7 cellular contexts compared by ENCODE assay signal in the genomic region with DNA sequence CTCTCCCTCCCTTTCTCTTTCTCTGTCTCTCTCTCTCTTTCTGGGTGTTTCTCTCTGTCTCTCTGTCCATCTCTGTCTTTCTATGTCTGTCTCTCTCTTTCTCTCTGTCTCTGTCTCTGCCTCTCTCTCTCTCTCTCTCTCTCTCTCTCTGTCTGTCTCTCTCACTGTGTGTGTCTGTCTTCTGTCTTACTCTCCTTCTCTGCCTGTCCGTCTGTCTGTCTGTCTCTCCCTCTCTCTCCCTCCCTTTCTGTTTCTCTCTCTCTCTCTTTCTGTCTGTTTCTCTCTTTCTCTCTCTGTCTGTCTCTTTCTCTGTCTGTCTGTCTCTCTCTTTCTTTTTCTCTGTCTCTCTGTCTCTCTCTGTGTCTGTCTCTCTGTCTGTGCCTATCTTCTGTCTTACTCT.
A peak's percentile ranks its signal among the peaks of the same experiment; 100 is the strongest.
DNase-seq lines count a peak whose midpoint lies in the region; ATAC-seq, FAIRE-seq and TF ChIP-seq lines count a peak whose summit lies in the region.
"Not testable (repeated sequence)": the region's sequence is repeated elsewhere in the genome, so short reads cannot be mapped to it uniquely, and the experiment has no call there.

No MANE protein-coding gene starts in this region.

- POLR2A ChIA-PET in H1 (lab: Charles Lee; ENCODE audit: partially characterized antibody) = not testable (repeated sequence)

- intact Hi-C loops in Calu3 (cut with micrococcal nuclease; ENCODE audit: unreplicated experiment); activated T-helper 2 cell treated with anti-CD3 and anti-CD28 coated beads, Interferon-gamma antibody, Interleukin-2, Interleukin-4, amounts not matched to agents 10 μg/mL and 5 μg/mL and 100 μg/mL, durations not matched to agents 14 hours and 24 hours and 36 hours (cut with micrococcal nuclease): not testable (repeated sequence)

- not testable (repeated sequence) for H4K8ac ChIP-seq in H1 (ENCODE audit: extremely low read depth, insufficient read depth, low read length)

- H3K23ac ChIP-seq in H1 (ENCODE audit: insufficient read length) = not testable (repeated sequence)

- not testable (repeated sequence) for H3K36me3 Mint-ChIP-seq in Calu3 (ENCODE audit: insufficient read depth, unreplicated experiment); T-helper 2 cell treated with Interferon-gamma antibody and Interleukin-4, amounts not matched to agents 5 μg/mL and 100 μg/mL, for 36 hours (ENCODE audit: low read depth); activated T-helper 2 cell treated with anti-CD3 and anti-CD28 coated beads, Interferon-gamma antibody, Interleukin-2, Interleukin-4, amounts not matched to agents 10 μg/mL and 5 μg/mL and 100 μg/mL, durations not matched to agents 14 hours and 24 hours and 36 hours (ENCODE audit: low read depth); naive B cell; stimulated activated effector memory CD8-positive, alpha-beta T cell treated with anti-CD3 and anti-CD28 coated beads, Interleukin-12 subunit alpha, Interleukin-12 subunit beta, amount 100 ng/mL, for 72 hours

- peak overlapping the region; percentile 10 for H2BK120ac ChIP-seq in H1 (replicated peaks; ENCODE audit: low read depth, low read length)

- 95% methylated on average over 1 of the region's 1 CpG; no CpG with 5 or more reads in 1 of the 2 experiments for WGBS in H1 (ENCODE audit: extremely low coverage in 1 of 2, insufficient coverage in 1 of 2, insufficient read length in 1 of 2, insufficient replicate concordance in 2 of 2, low coverage in 1 of 2, low lambda C conversion rate in 2 of 2, missing lambda C conversion rate in 1 of 2), 2 experiments

- peak overlapping the region; percentile 5 for H3K4ac ChIP-seq in H1 (replicated peaks; ENCODE audit: insufficient read length, low read depth, low read length)

- H4K20me1 ChIP-seq in H1 (replicated peaks in 1 of 2; ENCODE audit: control insufficient read depth in 1 of 2, insufficient read depth in 2 of 2, low read length in 2 of 2) = not testable (repeated sequence)

- peaks cover 14% of the 10 kb centered on the region for H3K27me3 Mint-ChIP-seq in Calu3 (ENCODE audit: unreplicated experiment)
- H3K27me3 Mint-ChIP-seq in T-helper 2 cell treated with Interferon-gamma antibody and Interleukin-4, amounts not matched to agents 5 μg/mL and 100 μg/mL, for 36 hours (ENCODE audit: low read depth); activated T-helper 2 cell treated with anti-CD3 and anti-CD28 coated beads, Interferon-gamma antibody, Interleukin-2, Interleukin-4, amounts not matched to agents 10 μg/mL and 5 μg/mL and 100 μg/mL, durations not matched to agents 14 hours and 24 hours and 36 hours (ENCODE audit: low read depth); naive B cell: not testable (repeated sequence)

- not testable (repeated sequence) for H4K5ac ChIP-seq in H1 (ENCODE audit: insufficient read length, low read depth, low read length)

- not testable (repeated sequence) for H3K27ac ChIP-seq in H1 (ENCODE audit: low read depth, low read length)

- H3K18ac ChIP-seq in H1 (ENCODE audit: extremely low read depth, low read length) = not testable (repeated sequence)

- H2BK15ac ChIP-seq in H1 (ENCODE audit: low read length) = not testable (repeated sequence)

- H3K23me2 ChIP-seq in H1 (ENCODE audit: low read depth, low read length) = not testable (repeated sequence)

- not testable (repeated sequence) for H3K4me2 ChIP-seq in H1 (ENCODE audit: insufficient read depth in 1 of 2, low read depth in 2 of 2, low read length in 2 of 2)

- ATAC-seq in naive B cell (ENCODE audit: low read depth in 2 of 2); stimulated activated effector memory CD8-positive, alpha-beta T cell treated with anti-CD3 and anti-CD28 coated beads, Interleukin-12 subunit alpha, Interleukin-12 subunit beta, amount 100 ng/mL, for 72 hours: not testable (repeated sequence)

- not testable (repeated sequence) for H2BK5ac ChIP-seq in H1 (ENCODE audit: low read depth, low read length)

- not testable (repeated sequence) for H2AK5ac ChIP-seq in H1 (ENCODE audit: low read depth, low read length)

- not testable (repeated sequence) for H3K14ac ChIP-seq in H1 (ENCODE audit: insufficient read length)

- not testable (repeated sequence) for H3K79me2 ChIP-seq in H1 (ENCODE audit: control insufficient read depth in 1 of 2, insufficient read depth in 2 of 2, low read length in 2 of 2)

- CTCF ChIA-PET in Calu3 (lab: Charles Lee); H1 (lab: Charles Lee; ENCODE audit: partially characterized antibody): not testable (repeated sequence)

- H3K56ac ChIP-seq in H1 (replicated peaks; ENCODE audit: insufficient read length, low read depth, low read length) = peak overlapping the region; percentile 3

- peak overlapping the region; percentile 9 for H4K91ac ChIP-seq in H1 (replicated peaks; ENCODE audit: insufficient read length, low read length)

- not testable (repeated sequence) for H3K9me3 ChIP-seq in H1 (ENCODE audit: insufficient read depth in 2 of 2, low read depth in 1 of 2, low read length in 1 of 2)

- not testable (repeated sequence) for H2BK12ac ChIP-seq in H1 (ENCODE audit: low read depth, low read length)

- TF ChIP-seq RAD21 in H1 (IDR thresholded peaks at IDR 0.05 in 1 of 2, conservative IDR thresholded peaks at IDR 0.05 in 1 of 2; ENCODE audit: low read depth in 2 of 2, low read length in 2 of 2) = not testable (repeated sequence)

- FAIRE-seq in H1 (lab: Jason Lieb, UNC) = not testable (repeated sequence)

- not testable (repeated sequence) for H3K9me3 Mint-ChIP-seq in Calu3 (ENCODE audit: low read depth, unreplicated experiment); T-helper 2 cell treated with Interferon-gamma antibody and Interleukin-4, amounts not matched to agents 5 μg/mL and 100 μg/mL, for 36 hours; activated T-helper 2 cell treated with anti-CD3 and anti-CD28 coated beads, Interferon-gamma antibody, Interleukin-2, Interleukin-4, amounts not matched to agents 10 μg/mL and 5 μg/mL and 100 μg/mL, durations not matched to agents 14 hours and 24 hours and 36 hours; stimulated activated effector memory CD8-positive, alpha-beta T cell treated with anti-CD3 and anti-CD28 coated beads, Interleukin-12 subunit alpha, Interleukin-12 subunit beta, amount 100 ng/mL, for 72 hours
- H3K9me3 Mint-ChIP-seq in naive B cell = peaks cover 5 to 11% (median 7%) of the 10 kb centered on the region in 7 donors

- H2BK20ac ChIP-seq in H1 (ENCODE audit: low read length) = not testable (repeated sequence)

- BruUV-seq in Calu3 (replicated peaks; lab: Mats Ljungman, UMichigan) = not testable (repeated sequence)

- H3K79me1 ChIP-seq in H1 (ENCODE audit: low read depth, low read length) = not testable (repeated sequence)

- not testable (repeated sequence) for H3K36me3 ChIP-seq in H1 (ENCODE audit: control insufficient read depth in 2 of 4, insufficient read depth in 4 of 4, low read length in 3 of 4)

- H3K4me3 ChIP-seq in H1 (ENCODE audit: extremely low read depth in 1 of 4, insufficient read depth in 2 of 4, low read depth in 3 of 4, low read length in 4 of 4) = not testable (repeated sequence)

- not testable (repeated sequence) for H3K4me1 Mint-ChIP-seq in Calu3 (ENCODE audit: low read depth, unreplicated experiment); T-helper 2 cell treated with Interferon-gamma antibody and Interleukin-4, amounts not matched to agents 5 μg/mL and 100 μg/mL, for 36 hours (ENCODE audit: low read depth); activated T-helper 2 cell treated with anti-CD3 and anti-CD28 coated beads, Interferon-gamma antibody, Interleukin-2, Interleukin-4, amounts not matched to agents 10 μg/mL and 5 μg/mL and 100 μg/mL, durations not matched to agents 14 hours and 24 hours and 36 hours (ENCODE audit: low read depth); naive B cell
- H3K4me1 Mint-ChIP-seq in stimulated activated effector memory CD8-positive, alpha-beta T cell treated with anti-CD3 and anti-CD28 coated beads, Interleukin-12 subunit alpha, Interleukin-12 subunit beta, amount 100 ng/mL, for 72 hours = peaks cover 13% of the 10 kb centered on the region

- H3K9ac ChIP-seq in H1 (replicated peaks in 1 of 4; ENCODE audit: extremely low read depth in 1 of 4, low read depth in 3 of 4, low read length in 3 of 4) = not testable (repeated sequence)

- TF ChIP-seq POLR2A in H1 (IDR thresholded peaks at IDR 0.05; ENCODE audit: control extremely low read depth in 1 of 2, low read depth in 2 of 2, low read length in 2 of 2) = not testable (repeated sequence)

- H2AFZ ChIP-seq in H1 (ENCODE audit: low read length) = not testable (repeated sequence)

- TF ChIP-seq CTCF in Calu3 (IDR thresholded peaks at IDR 0.05; ENCODE audit: unreplicated experiment); H1 (IDR thresholded peaks at IDR 0.05; ENCODE audit: control extremely low read depth in 1 of 3, insufficient read depth in 1 of 3, low read depth in 1 of 3, low read length in 3 of 3): not testable (repeated sequence)

- TF ChIP-seq EP300 in H1 (IDR thresholded peaks at IDR 0.05; ENCODE audit: borderline replicate concordance in 1 of 2, low read depth in 2 of 2, low read length in 2 of 2) = not testable (repeated sequence)

- not testable (repeated sequence) for H3K27ac Mint-ChIP-seq in Calu3 (ENCODE audit: unreplicated experiment); T-helper 2 cell treated with Interferon-gamma antibody and Interleukin-4, amounts not matched to agents 5 μg/mL and 100 μg/mL, for 36 hours; activated T-helper 2 cell treated with anti-CD3 and anti-CD28 coated beads, Interferon-gamma antibody, Interleukin-2, Interleukin-4, amounts not matched to agents 10 μg/mL and 5 μg/mL and 100 μg/mL, durations not matched to agents 14 hours and 24 hours and 36 hours; naive B cell; stimulated activated effector memory CD8-positive, alpha-beta T cell treated with anti-CD3 and anti-CD28 coated beads, Interleukin-12 subunit alpha, Interleukin-12 subunit beta, amount 100 ng/mL, for 72 hours

- not testable (repeated sequence) for H3K4me1 ChIP-seq in H1 (replicated peaks in 1 of 4; ENCODE audit: control insufficient read depth in 3 of 4, insufficient read depth in 4 of 4, low read length in 3 of 4)

- H3K27me3 ChIP-seq in H1 (replicated peaks in 1 of 4; ENCODE audit: control insufficient read depth in 3 of 4, extremely low read depth in 1 of 4, insufficient read depth in 3 of 4, low read length in 3 of 4) = not testable (repeated sequence)

- not testable (repeated sequence) for H3K4me3 Mint-ChIP-seq in Calu3 (ENCODE audit: low read depth, unreplicated experiment); T-helper 2 cell treated with Interferon-gamma antibody and Interleukin-4, amounts not matched to agents 5 μg/mL and 100 μg/mL, for 36 hours; activated T-helper 2 cell treated with anti-CD3 and anti-CD28 coated beads, Interferon-gamma antibody, Interleukin-2, Interleukin-4, amounts not matched to agents 10 μg/mL and 5 μg/mL and 100 μg/mL, durations not matched to agents 14 hours and 24 hours and 36 hours (ENCODE audit: low read depth); naive B cell; stimulated activated effector memory CD8-positive, alpha-beta T cell treated with anti-CD3 and anti-CD28 coated beads, Interleukin-12 subunit alpha, Interleukin-12 subunit beta, amount 100 ng/mL, for 72 hours

- DNase-seq in Calu3 (peak; percentile 0), H1 (ENCODE audit: low read depth in 1 of 2, low spot score in 2 of 2) (peak in 1 of 2 experiments; percentile 93), naive B cell (peak; percentile 56)
- DNase-seq in T-helper 2 cell treated with Interferon-gamma antibody and Interleukin-4, amounts not matched to agents 5 μg/mL and 100 μg/mL, for 36 hours (ENCODE audit: low spot score) = peak; percentile 8
- peak; percentile 13 for DNase-seq in activated T-helper 2 cell treated with anti-CD3 and anti-CD28 coated beads, Interferon-gamma antibody, Interleukin-2, Interleukin-4, amounts not matched to agents 10 μg/mL and 5 μg/mL and 100 μg/mL, durations not matched to agents 14 hours and 24 hours and 36 hours (ENCODE audit: low spot score)
- peak; percentile 57 for DNase-seq in central memory CD4-positive, alpha-beta T cell
- DNase-seq in stimulated activated effector memory CD8-positive, alpha-beta T cell treated with anti-CD3 and anti-CD28 coated beads, Interleukin-12 subunit alpha, Interleukin-12 subunit beta, amount 100 ng/mL, for 72 hours (ENCODE audit: low spot score in 2 of 2) = peak; percentile 40 to 63
